2 cellular contexts compared by ENCODE assay signal in genomic region chr19:53877361-53877766, GRCh38.
TF ChIP-seq lines count a peak whose summit lies in the region.

No MANE protein-coding gene starts in this region.

TF ChIP-seq in SK-N-SH treated with all-trans-retinoic acid at 6 μM for 48 hours, 23 proteins besides CTCF, POLR2A, EP300 and RAD21 (continued from another document):
- TF ChIP-seq ZNF70 (CRISPR knock-in tag; IDR thresholded peaks at IDR 0.05): no peak

TF ChIP-seq in SK-N-SH, 30 proteins besides CTCF, POLR2A, EP300 and RAD21:
- TF ChIP-seq, protein P1, sequence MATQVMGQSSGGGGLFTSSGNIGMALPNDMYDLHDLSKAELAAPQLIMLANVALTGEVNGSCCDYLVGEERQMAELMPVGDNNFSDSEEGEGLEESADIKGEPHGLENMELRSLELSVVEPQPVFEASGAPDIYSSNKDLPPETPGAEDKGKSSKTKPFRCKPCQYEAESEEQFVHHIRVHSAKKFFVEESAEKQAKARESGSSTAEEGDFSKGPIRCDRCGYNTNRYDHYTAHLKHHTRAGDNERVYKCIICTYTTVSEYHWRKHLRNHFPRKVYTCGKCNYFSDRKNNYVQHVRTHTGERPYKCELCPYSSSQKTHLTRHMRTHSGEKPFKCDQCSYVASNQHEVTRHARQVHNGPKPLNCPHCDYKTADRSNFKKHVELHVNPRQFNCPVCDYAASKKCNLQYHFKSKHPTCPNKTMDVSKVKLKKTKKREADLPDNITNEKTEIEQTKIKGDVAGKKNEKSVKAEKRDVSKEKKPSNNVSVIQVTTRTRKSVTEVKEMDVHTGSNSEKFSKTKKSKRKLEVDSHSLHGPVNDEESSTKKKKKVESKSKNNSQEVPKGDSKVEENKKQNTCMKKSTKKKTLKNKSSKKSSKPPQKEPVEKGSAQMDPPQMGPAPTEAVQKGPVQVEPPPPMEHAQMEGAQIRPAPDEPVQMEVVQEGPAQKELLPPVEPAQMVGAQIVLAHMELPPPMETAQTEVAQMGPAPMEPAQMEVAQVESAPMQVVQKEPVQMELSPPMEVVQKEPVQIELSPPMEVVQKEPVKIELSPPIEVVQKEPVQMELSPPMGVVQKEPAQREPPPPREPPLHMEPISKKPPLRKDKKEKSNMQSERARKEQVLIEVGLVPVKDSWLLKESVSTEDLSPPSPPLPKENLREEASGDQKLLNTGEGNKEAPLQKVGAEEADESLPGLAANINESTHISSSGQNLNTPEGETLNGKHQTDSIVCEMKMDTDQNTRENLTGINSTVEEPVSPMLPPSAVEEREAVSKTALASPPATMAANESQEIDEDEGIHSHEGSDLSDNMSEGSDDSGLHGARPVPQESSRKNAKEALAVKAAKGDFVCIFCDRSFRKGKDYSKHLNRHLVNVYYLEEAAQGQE (IDR thresholded peaks at IDR 0.05; ENCODE audit: low read depth, low read length): no peak
- TF ChIP-seq GATA2 (CRISPR knock-in tag; IDR thresholded peaks at IDR 0.05) (no peak), GABPA (IDR thresholded peaks at IDR 0.05; ENCODE audit: low read depth) (no peak)
- TF ChIP-seq, protein P2, sequence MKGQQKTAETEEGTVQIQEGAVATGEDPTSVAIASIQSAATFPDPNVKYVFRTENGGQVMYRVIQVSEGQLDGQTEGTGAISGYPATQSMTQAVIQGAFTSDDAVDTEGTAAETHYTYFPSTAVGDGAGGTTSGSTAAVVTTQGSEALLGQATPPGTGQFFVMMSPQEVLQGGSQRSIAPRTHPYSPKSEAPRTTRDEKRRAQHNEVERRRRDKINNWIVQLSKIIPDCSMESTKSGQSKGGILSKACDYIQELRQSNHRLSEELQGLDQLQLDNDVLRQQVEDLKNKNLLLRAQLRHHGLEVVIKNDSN (IDR thresholded peaks at IDR 0.05; ENCODE audit: borderline replicate concordance, low read depth): no peak
